1 cellular context compared by ENCODE assay signal in the genomic region with DNA sequence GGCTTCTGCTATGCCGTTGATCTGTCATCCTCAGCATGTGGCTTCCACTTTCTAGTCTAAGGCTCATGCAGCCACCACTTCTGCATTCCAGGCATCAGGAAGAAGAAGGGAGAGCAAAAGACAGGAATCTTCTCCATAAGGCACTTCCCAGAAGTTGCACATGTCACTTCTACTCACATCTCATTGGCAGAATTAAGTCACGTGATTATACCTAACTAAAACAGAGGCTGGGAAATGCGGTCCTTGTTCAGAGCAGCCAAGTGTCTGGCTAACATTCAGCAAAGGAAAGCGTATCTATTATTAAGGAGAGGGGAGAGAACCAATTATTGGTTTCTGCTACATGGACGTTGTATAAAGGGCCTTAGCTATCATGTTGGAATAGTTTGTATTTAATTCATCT.
TF ChIP-seq lines count a peak whose summit lies in the region.

No MANE protein-coding gene starts in this region.

TF ChIP-seq in K562, 482 proteins besides CTCF, POLR2A, EP300 and RAD21 (continued from another document):
- TF ChIP-seq ETS1 (conservative IDR thresholded peaks at IDR 0.05; ENCODE audit: control insufficient read depth, low read depth, low read length) (no peak), NFXL1 (CRISPR knock-in tag; IDR thresholded peaks at IDR 0.05) (no peak), TOE1 (IDR thresholded peaks at IDR 0.05; ENCODE audit: borderline replicate concordance) (peak; percentile 92), TOE1 (CRISPR knock-in tag; IDR thresholded peaks at IDR 0.05; ENCODE audit: borderline replicate concordance, low read depth) (no peak), NFE2L1 (tag; IDR thresholded peaks at IDR 0.05; ENCODE audit: borderline replicate concordance, low read depth) (no peak), CBFA2T2 (conservative IDR thresholded peaks at IDR 0.05) (peak; percentile 55), TAF1 (IDR thresholded peaks at IDR 0.05; ENCODE audit: control insufficient read depth, extremely low read depth, insufficient read depth, low read length, severe bottlenecking) (no peak), FOXP1 (CRISPR knock-in tag; IDR thresholded peaks at IDR 0.05) (no peak), SPI1 (IDR thresholded peaks at IDR 0.05; ENCODE audit: borderline replicate concordance, low read depth, low read length) (0 out of 2 replicates have a peak, but pooled peaks have one; percentile 12), USF2 (CRISPR knock-in tag; IDR thresholded peaks at IDR 0.05) (peak; percentile 31; the same call in 1 of the 2 replicates), TFE3 (CRISPR knock-in tag; IDR thresholded peaks at IDR 0.05) (peak; percentile 94)
- TF ChIP-seq, protein P1, sequence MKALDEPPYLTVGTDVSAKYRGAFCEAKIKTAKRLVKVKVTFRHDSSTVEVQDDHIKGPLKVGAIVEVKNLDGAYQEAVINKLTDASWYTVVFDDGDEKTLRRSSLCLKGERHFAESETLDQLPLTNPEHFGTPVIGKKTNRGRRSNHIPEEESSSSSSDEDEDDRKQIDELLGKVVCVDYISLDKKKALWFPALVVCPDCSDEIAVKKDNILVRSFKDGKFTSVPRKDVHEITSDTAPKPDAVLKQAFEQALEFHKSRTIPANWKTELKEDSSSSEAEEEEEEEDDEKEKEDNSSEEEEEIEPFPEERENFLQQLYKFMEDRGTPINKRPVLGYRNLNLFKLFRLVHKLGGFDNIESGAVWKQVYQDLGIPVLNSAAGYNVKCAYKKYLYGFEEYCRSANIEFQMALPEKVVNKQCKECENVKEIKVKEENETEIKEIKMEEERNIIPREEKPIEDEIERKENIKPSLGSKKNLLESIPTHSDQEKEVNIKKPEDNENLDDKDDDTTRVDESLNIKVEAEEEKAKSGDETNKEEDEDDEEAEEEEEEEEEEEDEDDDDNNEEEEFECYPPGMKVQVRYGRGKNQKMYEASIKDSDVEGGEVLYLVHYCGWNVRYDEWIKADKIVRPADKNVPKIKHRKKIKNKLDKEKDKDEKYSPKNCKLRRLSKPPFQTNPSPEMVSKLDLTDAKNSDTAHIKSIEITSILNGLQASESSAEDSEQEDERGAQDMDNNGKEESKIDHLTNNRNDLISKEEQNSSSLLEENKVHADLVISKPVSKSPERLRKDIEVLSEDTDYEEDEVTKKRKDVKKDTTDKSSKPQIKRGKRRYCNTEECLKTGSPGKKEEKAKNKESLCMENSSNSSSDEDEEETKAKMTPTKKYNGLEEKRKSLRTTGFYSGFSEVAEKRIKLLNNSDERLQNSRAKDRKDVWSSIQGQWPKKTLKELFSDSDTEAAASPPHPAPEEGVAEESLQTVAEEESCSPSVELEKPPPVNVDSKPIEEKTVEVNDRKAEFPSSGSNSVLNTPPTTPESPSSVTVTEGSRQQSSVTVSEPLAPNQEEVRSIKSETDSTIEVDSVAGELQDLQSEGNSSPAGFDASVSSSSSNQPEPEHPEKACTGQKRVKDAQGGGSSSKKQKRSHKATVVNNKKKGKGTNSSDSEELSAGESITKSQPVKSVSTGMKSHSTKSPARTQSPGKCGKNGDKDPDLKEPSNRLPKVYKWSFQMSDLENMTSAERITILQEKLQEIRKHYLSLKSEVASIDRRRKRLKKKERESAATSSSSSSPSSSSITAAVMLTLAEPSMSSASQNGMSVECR (CRISPR knock-in tag; IDR thresholded peaks at IDR 0.05): no peak
